ENCODE assay signal across 8 cellular contexts in genomic region chr1:228648647-228649383, GRCh38.
DNase-seq lines count a peak whose midpoint lies in the region; ATAC-seq and TF ChIP-seq lines count a peak whose summit lies in the region.
"Had no signal": no experiment of that assay in that cellular context is flagged by ENCODE, and none has a peak within 500 bp of the region (broad histone marks: within the 10 kb centered on the region; RNA-seq: fewer than 3 reads in every experiment).

No MANE protein-coding gene starts in this region.

- peak overlapping the region in 3 of 8 donors; percentile 17 to 78 (median 62) for H3K27ac Mint-ChIP-seq in CD8-positive, alpha-beta memory T cell
- peak overlapping the region; percentile 7 for H3K27ac Mint-ChIP-seq in central memory CD8-positive, alpha-beta T cell (ENCODE audit: low read depth)
- H3K27ac Mint-ChIP-seq in neural crest cell (ENCODE audit: unreplicated experiment) = no peak overlapping the region

- H3K4me3 Mint-ChIP-seq in CD8-positive, alpha-beta memory T cell = peak overlapping the region in 6 of 7 donors; percentile 82 to 99 (median 90)
- H3K4me3 Mint-ChIP-seq in central memory CD8-positive, alpha-beta T cell = peak overlapping the region; percentile 78
- peak overlapping the region; percentile 91 for H3K4me3 Mint-ChIP-seq in neural crest cell

- peaks cover 0 to 7% (median 0%) of the 10 kb centered on the region in 5 donors for H3K9me3 Mint-ChIP-seq in CD8-positive, alpha-beta memory T cell
- H3K9me3 Mint-ChIP-seq in central memory CD8-positive, alpha-beta T cell = no peaks in the 10 kb centered on the region
- H3K9me3 Mint-ChIP-seq in neural crest cell = no peaks in the 10 kb centered on the region

- no peak overlapping the region for H3K4me3 ChIP-seq in CD8-positive, alpha-beta memory T cell (ENCODE audit: low read length)
- peak overlapping the region; percentile 67 for H3K4me3 ChIP-seq in HUES64 (ENCODE audit: low read length)

- H3K36me3 ChIP-seq in CD8-positive, alpha-beta memory T cell (ENCODE audit: insufficient read depth, low read length) = no peaks in the 10 kb centered on the region
- no peaks in the 10 kb centered on the region for H3K36me3 ChIP-seq in HUES64 (ENCODE audit: insufficient read depth, low read length)

- CTCF ChIA-PET in CD8-positive, alpha-beta memory T cell (lab: Charles Lee) = no interaction called here
- CTCF ChIA-PET in GM10248 (lab: Yijun Ruan, JAX) = no interaction called here

- H3K36me3 Mint-ChIP-seq in CD8-positive, alpha-beta memory T cell = peaks cover 0 to 4% (median 2%) of the 10 kb centered on the region in 3 donors
- H3K36me3 Mint-ChIP-seq in central memory CD8-positive, alpha-beta T cell (ENCODE audit: insufficient read depth) = peaks cover 6% of the 10 kb centered on the region
- no peaks in the 10 kb centered on the region for H3K36me3 Mint-ChIP-seq in neural crest cell (ENCODE audit: low read depth)

- no peak overlapping the region for H3K27ac ChIP-seq in CD8-positive, alpha-beta memory T cell (ENCODE audit: low read depth, low read length)
- no peak overlapping the region for H3K27ac ChIP-seq in HUES64 (ENCODE audit: low read depth, low read length)

- 83% methylated on average over 15 of the region's 16 CpGs for WGBS in HUES64

- H3K4me1 Mint-ChIP-seq in CD8-positive, alpha-beta memory T cell = peaks cover 25 to 30% (median 29%) of the 10 kb centered on the region in 3 donors
- H3K4me1 Mint-ChIP-seq in central memory CD8-positive, alpha-beta T cell = peaks cover 27% of the 10 kb centered on the region
- H3K4me1 Mint-ChIP-seq in neural crest cell = peaks cover 26% of the 10 kb centered on the region

- H3K4me1 ChIP-seq in CD8-positive, alpha-beta memory T cell (ENCODE audit: insufficient read depth, low read length) = peaks cover 22% of the 10 kb centered on the region
- H3K4me1 ChIP-seq in HUES64 (ENCODE audit: insufficient read depth, low read length) = no peaks in the 10 kb centered on the region

- no peak for DNase-seq in CD8-positive, alpha-beta memory T cell
- no peak for DNase-seq in central memory CD8-positive, alpha-beta T cell (ENCODE audit: low spot score in 2 of 2)
- no peak for DNase-seq in neural crest cell (ENCODE audit: low read depth, low spot score)
- no peak for DNase-seq in DMS153 treated with DMSO at 0.1 percent for 48 hours (lab: John Stamatoyannopoulos, UW; ENCODE audit: unreplicated experiment)
- no peak for DNase-seq in GM10248 (ENCODE audit: extremely low spot score)
- no peak for DNase-seq in GM19240 (ENCODE audit: insufficient read length, low spot score)
- DNase-seq: NCI-H2107 had no signal

- TF ChIP-seq CTCF in neural crest cell (conservative IDR thresholded peaks at IDR 0.05) (no peak), GM10248 (IDR thresholded peaks at IDR 0.05; ENCODE audit: control extremely low read depth, extremely low read depth, low read depth, missing control alignments) (no peak)

- peaks cover 38 to 59% of the 10 kb centered on the region in 2 donors for H3K27me3 Mint-ChIP-seq in CD8-positive, alpha-beta memory T cell
- H3K27me3 Mint-ChIP-seq in central memory CD8-positive, alpha-beta T cell = peaks cover 64% of the 10 kb centered on the region
- peaks cover 57% of the 10 kb centered on the region for H3K27me3 Mint-ChIP-seq in neural crest cell (ENCODE audit: low read depth)

- no peak overlapping the region for H3K9ac ChIP-seq in HUES64 (ENCODE audit: low read depth, low read length)

- no peak for ATAC-seq in central memory CD8-positive, alpha-beta T cell (replicated peaks; ENCODE audit: extremely low read depth, poor library complexity, severe bottlenecking)

- no peaks in the 10 kb centered on the region for H3K9me3 ChIP-seq in CD8-positive, alpha-beta memory T cell (ENCODE audit: low read length)
- no peaks in the 10 kb centered on the region for H3K9me3 ChIP-seq in HUES64 (ENCODE audit: insufficient read depth, low read depth, low read length)

- POLR2A ChIA-PET in CD8-positive, alpha-beta memory T cell (lab: Charles Lee) = no interaction called here
- POLR2A ChIA-PET in GM10248 (lab: Yijun Ruan, JAX) = no interaction called here

- H3K27me3 ChIP-seq in CD8-positive, alpha-beta memory T cell (ENCODE audit: insufficient read depth, low read length, poor library complexity, severe bottlenecking) = peaks cover 53% of the 10 kb centered on the region
- H3K27me3 ChIP-seq in HUES64 (ENCODE audit: insufficient read depth, low read length) = peaks cover 58% of the 10 kb centered on the region
